23 cellular contexts compared by ENCODE assay signal in the genomic region with DNA sequence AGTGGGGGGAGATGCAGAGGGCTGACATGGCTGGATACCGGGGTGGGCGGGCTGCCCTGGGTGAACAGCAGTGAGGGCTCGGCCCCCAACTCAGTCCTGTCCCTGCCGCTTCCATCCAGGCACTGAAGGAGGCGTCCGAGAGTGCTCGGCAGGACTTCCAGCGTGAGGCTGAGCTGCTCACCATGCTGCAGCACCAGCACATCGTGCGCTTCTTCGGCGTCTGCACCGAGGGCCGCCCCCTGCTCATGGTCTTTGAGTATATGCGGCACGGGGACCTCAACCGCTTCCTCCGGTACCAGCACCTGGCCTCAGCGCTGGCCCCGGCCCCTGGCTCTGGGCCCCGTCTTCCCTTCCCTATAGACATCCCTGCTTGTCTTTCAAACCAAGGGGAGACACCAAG. TPM values are rescaled to one million over a fixed set of nuclear protein-coding genes. Genes with fewer than 3 reads are reported as not detected.
DNase-seq lines count a peak whose midpoint lies in the region; ATAC-seq and TF ChIP-seq lines count a peak whose summit lies in the region.
"Had no signal": no experiment of that assay in that cellular context is flagged by ENCODE, and none has a peak within 500 bp of the region (broad histone marks: within the 10 kb centered on the region; RNA-seq: fewer than 3 reads in every experiment).

No MANE protein-coding gene starts in this region.

- peaks cover 4% of the 10 kb centered on the region for H3K4me1 ChIP-seq in neural progenitor cell
- H3K4me1 ChIP-seq: left ventricle myocardium inferior, parathyroid adenoma, tibial artery had no signal

- H3K27ac ChIP-seq in neural progenitor cell = no peak overlapping the region
- H3K27ac ChIP-seq: C4-2B, left ventricle myocardium inferior, parathyroid adenoma, tibial artery, WERI-Rb-1 had no signal

- no peak overlapping the region for H3K9ac ChIP-seq in neural progenitor cell
- H3K9ac ChIP-seq: parathyroid adenoma had no signal

- no peaks in the 10 kb centered on the region for H3F3A ChIP-seq in neural progenitor cell (ENCODE audit: low read depth)

- no peak overlapping the region for H3K4me3 Mint-ChIP-seq in neural progenitor cell
- no peak overlapping the region for H3K4me3 Mint-ChIP-seq in CD14-positive monocyte
- H3K4me3 Mint-ChIP-seq: activated CD8-positive, alpha-beta T cell treated with anti-CD3 and anti-CD28 coated beads for 36 hours; activated naive CD8-positive, alpha-beta T cell; activated T-cell treated with anti-CD3 and anti-CD28 coated beads, Interleukin-2, amount 50 U/mL, for 72 hours had no signal

- H3K4me1 Mint-ChIP-seq in neural progenitor cell (peaks cover 8% of the 10 kb centered on the region), CD14-positive monocyte (no peaks in the 10 kb centered on the region)

- DNase-seq in HuH-7 (ENCODE audit: low spot score) = peak; percentile 59
- peak; percentile 22 for DNase-seq in dermis blood vessel endothelial cell
- DNase-seq in neural progenitor cell (ENCODE audit: low spot score) = peak; percentile 79
- no peak for DNase-seq in CD14-positive monocyte (ENCODE audit: low spot score)
- DNase-seq in midbrain (lab: John Stamatoyannopoulos, UW) = no peak
- DNase-seq: activated CD8-positive, alpha-beta T cell treated with anti-CD3 and anti-CD28 coated beads for 36 hours; activated T-cell treated with anti-CD3 and anti-CD28 coated beads, Interleukin-2, amount 50 U/mL, for 72 hours; caudate nucleus; foreskin fibroblast; left ventricle myocardium inferior; NCI-H187; NCI-H446 treated with DMSO at 0.1 percent for 48 hours; small intestine; T-helper 1 cell; tibial artery; WERI-Rb-1 had no signal

- no peaks in the 10 kb centered on the region for H3K9me3 Mint-ChIP-seq in neural progenitor cell
- H3K9me3 Mint-ChIP-seq in CD14-positive monocyte = no peaks in the 10 kb centered on the region
- H3K9me3 Mint-ChIP-seq: activated CD8-positive, alpha-beta T cell treated with anti-CD3 and anti-CD28 coated beads for 36 hours; activated T-cell treated with anti-CD3 and anti-CD28 coated beads, Interleukin-2, amount 50 U/mL, for 72 hours had no signal

- H2AFZ ChIP-seq in neural progenitor cell (replicated peaks) = peak overlapping the region; percentile 98
- H2AFZ ChIP-seq: parathyroid adenoma had no signal

- no peaks in the 10 kb centered on the region for H3K36me3 ChIP-seq in neural progenitor cell
- H3K36me3 ChIP-seq: left ventricle myocardium inferior, tibial artery, WERI-Rb-1 had no signal

- H3K36me3 Mint-ChIP-seq in neural progenitor cell (no peaks in the 10 kb centered on the region), CD14-positive monocyte (no peaks in the 10 kb centered on the region)
- H3K36me3 Mint-ChIP-seq: activated naive CD8-positive, alpha-beta T cell had no signal

- peak overlapping the region; percentile 67 for H3K4me2 ChIP-seq in neural progenitor cell

- no peak for ATAC-seq in HG03108 (IDR thresholded peaks at IDR 0.05; ENCODE audit: unreplicated experiment)
- ATAC-seq: activated CD8-positive, alpha-beta T cell treated with anti-CD3 and anti-CD28 coated beads for 36 hours; activated T-cell treated with anti-CD3 and anti-CD28 coated beads, Interleukin-2, amount 50 U/mL, for 72 hours; HCT116 had no signal

- TF ChIP-seq CTCF in neural progenitor cell (IDR thresholded peaks at IDR 0.05) (peak; percentile 53), CD14-positive monocyte (IDR thresholded peaks at IDR 0.05) (no peak)

- H3K9me3 ChIP-seq in neural progenitor cell (ENCODE audit: low read depth) = no peaks in the 10 kb centered on the region
- H3K9me3 ChIP-seq: left ventricle myocardium inferior, tibial artery had no signal

- H3K4me3 ChIP-seq in neural progenitor cell = no peak overlapping the region
- H3K4me3 ChIP-seq: left ventricle myocardium inferior, tibial artery had no signal

- peaks cover 57% of the 10 kb centered on the region for H3K27me3 ChIP-seq in neural progenitor cell

- H3K27me3 Mint-ChIP-seq in neural progenitor cell (ENCODE audit: insufficient read depth, low read depth) (peaks cover 24% of the 10 kb centered on the region), CD14-positive monocyte (ENCODE audit: low read depth in 3 of 3) (peaks cover 21 to 33% (median 23%) of the 10 kb centered on the region in 3 donors)

- H3K79me2 ChIP-seq in neural progenitor cell (ENCODE audit: low read depth) = no peaks in the 10 kb centered on the region
- H3K79me2 ChIP-seq: parathyroid adenoma had no signal

- intact Hi-C loops in CD14-positive monocyte (cut with micrococcal nuclease) = no loop called here

- H4K20me1 ChIP-seq in neural progenitor cell (ENCODE audit: low read depth) = no peaks in the 10 kb centered on the region

- H3K27ac Mint-ChIP-seq in neural progenitor cell = no peak overlapping the region
- no peak overlapping the region for H3K27ac Mint-ChIP-seq in CD14-positive monocyte
- H3K27ac Mint-ChIP-seq: activated CD8-positive, alpha-beta T cell treated with anti-CD3 and anti-CD28 coated beads for 36 hours; activated naive CD8-positive, alpha-beta T cell; activated T-cell treated with anti-CD3 and anti-CD28 coated beads, Interleukin-2, amount 50 U/mL, for 72 hours had no signal

RNA-seq across cellular contexts. Expression of a gene that starts 15.6 kb away (rescaled TPM):
- not detected in 2 replicates for total RNA-seq in dermis blood vessel endothelial cell
- total RNA-seq in neural progenitor cell (ENCODE audit: low replicate concordance) = 0.15 TPM in 1 of 2 replicates, not detected in the other
- not detected for polyA plus RNA-seq in CD14-positive monocyte

RNA-seq across cellular contexts. Expression of a gene that starts 17.2 kb away (rescaled TPM):
- 19.1 and 53.5 TPM in 2 replicates for total RNA-seq in dermis blood vessel endothelial cell
- total RNA-seq in neural progenitor cell (ENCODE audit: low replicate concordance) = 0.06 TPM in 1 of 2 replicates, not detected in the other
- polyA plus RNA-seq in CD14-positive monocyte = not detected

RNA-seq across cellular contexts. Expression of a gene that starts 17.4 kb away (rescaled TPM):
- not detected in 2 replicates for total RNA-seq in dermis blood vessel endothelial cell
- not detected in 2 replicates for total RNA-seq in neural progenitor cell (ENCODE audit: low replicate concordance)
- polyA plus RNA-seq in CD14-positive monocyte = not detected
- total RNA-seq: HT1080, MCF 10A had no signal

RNA-seq across cellular contexts. Expression of a gene that starts 44.2 kb away (rescaled TPM):
- total RNA-seq in dermis blood vessel endothelial cell = 0.14 and 0.34 TPM in 2 replicates
- total RNA-seq in neural progenitor cell (ENCODE audit: low replicate concordance) = not detected in 2 replicates
- not detected for polyA plus RNA-seq in CD14-positive monocyte
- total RNA-seq: activated CD8-positive, alpha-beta T cell treated with anti-CD3 and anti-CD28 coated beads for 36 hours; activated T-cell treated with anti-CD3 and anti-CD28 coated beads, Interleukin-2, amount 50 U/mL, for 72 hours; HT1080; MCF 10A had no signal

RNA-seq across cellular contexts. Expression of a gene that starts 59.6 kb away (rescaled TPM):
- not detected in 2 replicates for total RNA-seq in dermis blood vessel endothelial cell
- 1.2 TPM in 1 of 2 replicates, not detected in the other for total RNA-seq in neural progenitor cell (ENCODE audit: low replicate concordance)
- under 1 TPM; 0.17 to 0.20 TPM for polyA plus RNA-seq in CD14-positive monocyte

Comparison
In these comparisons a context has a peak if more than half of its experiments do, and no peak if none do; other contexts are left out.
1. DNase-seq: peak in HuH-7 (single experiment), dermis blood vessel endothelial cell (single experiment) and neural progenitor cell (single experiment); none in CD14-positive monocyte (single experiment) and midbrain (single experiment).
2. RNA of a gene that starts 17.2 kb away (total RNA-seq): 19.1 to 53.5 TPM in dermis blood vessel endothelial cell; 0.06 TPM in neural progenitor cell; every median in the first group is over 10 times any median in the second.